Comparison of ENCODE assay signal across 1 cellular context in the genomic region with DNA sequence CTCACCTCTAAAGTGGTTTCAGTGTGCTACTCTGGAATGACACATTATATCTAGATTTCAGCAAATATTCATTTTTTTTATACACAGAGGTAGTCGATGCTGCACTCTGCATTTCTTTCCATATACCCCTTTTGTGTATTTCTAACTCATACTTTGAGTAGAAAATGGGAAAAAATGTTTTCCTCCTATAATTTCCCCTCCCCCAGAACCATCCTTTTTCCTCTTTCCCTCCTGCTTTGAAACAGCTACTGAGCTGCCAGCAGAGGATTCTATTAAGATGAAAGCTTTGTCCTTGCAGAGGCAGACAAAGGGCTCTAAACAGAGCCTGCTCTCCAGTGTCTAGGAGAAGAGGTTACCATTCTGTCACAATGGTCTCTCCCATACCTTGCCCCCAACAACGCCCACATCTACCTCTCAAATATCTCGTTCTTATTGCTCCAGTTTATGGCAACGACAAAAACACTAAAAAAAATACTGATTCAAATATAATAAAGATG.
TF ChIP-seq lines count a peak whose summit lies in the region.

No MANE protein-coding gene starts in this region.

TF ChIP-seq in GM23338, 12 proteins besides CTCF, POLR2A, EP300 and RAD21 (continued from another document):
- TF ChIP-seq, protein P1, sequence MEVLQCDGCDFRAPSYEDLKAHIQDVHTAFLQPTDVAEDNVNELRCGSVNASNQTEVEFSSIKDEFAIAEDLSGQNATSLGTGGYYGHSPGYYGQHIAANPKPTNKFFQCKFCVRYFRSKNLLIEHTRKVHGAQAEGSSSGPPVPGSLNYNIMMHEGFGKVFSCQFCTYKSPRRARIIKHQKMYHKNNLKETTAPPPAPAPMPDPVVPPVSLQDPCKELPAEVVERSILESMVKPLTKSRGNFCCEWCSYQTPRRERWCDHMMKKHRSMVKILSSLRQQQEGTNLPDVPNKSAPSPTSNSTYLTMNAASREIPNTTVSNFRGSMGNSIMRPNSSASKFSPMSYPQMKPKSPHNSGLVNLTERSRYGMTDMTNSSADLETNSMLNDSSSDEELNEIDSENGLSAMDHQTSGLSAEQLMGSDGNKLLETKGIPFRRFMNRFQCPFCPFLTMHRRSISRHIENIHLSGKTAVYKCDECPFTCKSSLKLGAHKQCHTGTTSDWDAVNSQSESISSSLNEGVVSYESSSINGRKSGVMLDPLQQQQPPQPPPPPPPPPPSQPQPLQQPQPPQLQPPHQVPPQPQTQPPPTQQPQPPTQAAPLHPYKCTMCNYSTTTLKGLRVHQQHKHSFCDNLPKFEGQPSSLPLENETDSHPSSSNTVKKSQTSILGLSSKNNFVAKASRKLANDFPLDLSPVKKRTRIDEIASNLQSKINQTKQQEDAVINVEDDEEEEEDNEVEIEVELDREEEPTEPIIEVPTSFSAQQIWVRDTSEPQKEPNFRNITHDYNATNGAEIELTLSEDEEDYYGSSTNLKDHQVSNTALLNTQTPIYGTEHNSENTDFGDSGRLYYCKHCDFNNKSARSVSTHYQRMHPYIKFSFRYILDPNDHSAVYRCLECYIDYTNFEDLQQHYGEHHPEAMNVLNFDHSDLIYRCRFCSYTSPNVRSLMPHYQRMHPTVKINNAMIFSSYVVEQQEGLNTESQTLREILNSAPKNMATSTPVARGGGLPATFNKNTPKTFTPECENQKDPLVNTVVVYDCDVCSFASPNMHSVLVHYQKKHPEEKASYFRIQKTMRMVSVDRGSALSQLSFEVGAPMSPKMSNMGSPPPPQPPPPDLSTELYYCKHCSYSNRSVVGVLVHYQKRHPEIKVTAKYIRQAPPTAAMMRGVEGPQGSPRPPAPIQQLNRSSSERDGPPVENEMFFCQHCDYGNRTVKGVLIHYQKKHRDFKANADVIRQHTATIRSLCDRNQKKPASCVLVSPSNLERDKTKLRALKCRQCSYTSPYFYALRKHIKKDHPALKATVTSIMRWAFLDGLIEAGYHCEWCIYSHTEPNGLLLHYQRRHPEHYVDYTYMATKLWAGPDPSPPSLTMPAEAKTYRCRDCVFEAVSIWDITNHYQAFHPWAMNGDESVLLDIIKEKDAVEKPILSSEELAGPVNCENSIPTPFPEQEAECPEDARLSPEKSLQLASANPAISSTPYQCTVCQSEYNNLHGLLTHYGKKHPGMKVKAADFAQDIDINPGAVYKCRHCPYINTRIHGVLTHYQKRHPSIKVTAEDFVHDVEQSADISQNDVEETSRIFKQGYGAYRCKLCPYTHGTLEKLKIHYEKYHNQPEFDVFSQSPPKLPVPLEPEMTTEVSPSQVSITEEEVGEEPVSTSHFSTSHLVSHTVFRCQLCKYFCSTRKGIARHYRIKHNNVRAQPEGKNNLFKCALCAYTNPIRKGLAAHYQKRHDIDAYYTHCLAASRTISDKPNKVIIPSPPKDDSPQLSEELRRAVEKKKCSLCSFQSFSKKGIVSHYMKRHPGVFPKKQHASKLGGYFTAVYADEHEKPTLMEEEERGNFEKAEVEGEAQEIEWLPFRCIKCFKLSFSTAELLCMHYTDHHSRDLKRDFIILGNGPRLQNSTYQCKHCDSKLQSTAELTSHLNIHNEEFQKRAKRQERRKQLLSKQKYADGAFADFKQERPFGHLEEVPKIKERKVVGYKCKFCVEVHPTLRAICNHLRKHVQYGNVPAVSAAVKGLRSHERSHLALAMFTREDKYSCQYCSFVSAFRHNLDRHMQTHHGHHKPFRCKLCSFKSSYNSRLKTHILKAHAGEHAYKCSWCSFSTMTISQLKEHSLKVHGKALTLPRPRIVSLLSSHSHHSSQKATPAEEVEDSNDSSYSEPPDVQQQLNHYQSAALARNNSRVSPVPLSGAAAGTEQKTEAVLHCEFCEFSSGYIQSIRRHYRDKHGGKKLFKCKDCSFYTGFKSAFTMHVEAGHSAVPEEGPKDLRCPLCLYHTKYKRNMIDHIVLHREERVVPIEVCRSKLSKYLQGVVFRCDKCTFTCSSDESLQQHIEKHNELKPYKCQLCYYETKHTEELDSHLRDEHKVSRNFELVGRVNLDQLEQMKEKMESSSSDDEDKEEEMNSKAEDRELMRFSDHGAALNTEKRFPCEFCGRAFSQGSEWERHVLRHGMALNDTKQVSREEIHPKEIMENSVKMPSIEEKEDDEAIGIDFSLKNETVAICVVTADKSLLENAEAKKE (CRISPR knock-in tag; IDR thresholded peaks at IDR 0.05), result no peak
- TF ChIP-seq ZNF331 (CRISPR knock-in tag; IDR thresholded peaks at IDR 0.05; ENCODE audit: low read depth) (no peak), EZH2 (IDR thresholded peaks at IDR 0.05; ENCODE audit: low read depth, unreplicated experiment) (no peak), NANOG (IDR thresholded peaks at IDR 0.05; ENCODE audit: borderline replicate concordance) (no peak), JUNB (IDR thresholded peaks at IDR 0.05; ENCODE audit: unreplicated experiment) (no peak), EZH2phosphoT487 (IDR thresholded peaks at IDR 0.05; ENCODE audit: unreplicated experiment) (no peak), CREB1 (CRISPR knock-in tag; IDR thresholded peaks at IDR 0.05; ENCODE audit: low read depth) (no peak), STAT1 (IDR thresholded peaks at IDR 0.05; ENCODE audit: unreplicated experiment) (no peak), ZNF114 (CRISPR knock-in tag; IDR thresholded peaks at IDR 0.05) (no peak)
- TF ChIP-seq, protein P2, sequence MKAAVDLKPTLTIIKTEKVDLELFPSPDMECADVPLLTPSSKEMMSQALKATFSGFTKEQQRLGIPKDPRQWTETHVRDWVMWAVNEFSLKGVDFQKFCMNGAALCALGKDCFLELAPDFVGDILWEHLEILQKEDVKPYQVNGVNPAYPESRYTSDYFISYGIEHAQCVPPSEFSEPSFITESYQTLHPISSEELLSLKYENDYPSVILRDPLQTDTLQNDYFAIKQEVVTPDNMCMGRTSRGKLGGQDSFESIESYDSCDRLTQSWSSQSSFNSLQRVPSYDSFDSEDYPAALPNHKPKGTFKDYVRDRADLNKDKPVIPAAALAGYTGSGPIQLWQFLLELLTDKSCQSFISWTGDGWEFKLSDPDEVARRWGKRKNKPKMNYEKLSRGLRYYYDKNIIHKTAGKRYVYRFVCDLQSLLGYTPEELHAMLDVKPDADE (IDR thresholded peaks at IDR 0.05), result no peak
- TF ChIP-seq, protein P3, sequence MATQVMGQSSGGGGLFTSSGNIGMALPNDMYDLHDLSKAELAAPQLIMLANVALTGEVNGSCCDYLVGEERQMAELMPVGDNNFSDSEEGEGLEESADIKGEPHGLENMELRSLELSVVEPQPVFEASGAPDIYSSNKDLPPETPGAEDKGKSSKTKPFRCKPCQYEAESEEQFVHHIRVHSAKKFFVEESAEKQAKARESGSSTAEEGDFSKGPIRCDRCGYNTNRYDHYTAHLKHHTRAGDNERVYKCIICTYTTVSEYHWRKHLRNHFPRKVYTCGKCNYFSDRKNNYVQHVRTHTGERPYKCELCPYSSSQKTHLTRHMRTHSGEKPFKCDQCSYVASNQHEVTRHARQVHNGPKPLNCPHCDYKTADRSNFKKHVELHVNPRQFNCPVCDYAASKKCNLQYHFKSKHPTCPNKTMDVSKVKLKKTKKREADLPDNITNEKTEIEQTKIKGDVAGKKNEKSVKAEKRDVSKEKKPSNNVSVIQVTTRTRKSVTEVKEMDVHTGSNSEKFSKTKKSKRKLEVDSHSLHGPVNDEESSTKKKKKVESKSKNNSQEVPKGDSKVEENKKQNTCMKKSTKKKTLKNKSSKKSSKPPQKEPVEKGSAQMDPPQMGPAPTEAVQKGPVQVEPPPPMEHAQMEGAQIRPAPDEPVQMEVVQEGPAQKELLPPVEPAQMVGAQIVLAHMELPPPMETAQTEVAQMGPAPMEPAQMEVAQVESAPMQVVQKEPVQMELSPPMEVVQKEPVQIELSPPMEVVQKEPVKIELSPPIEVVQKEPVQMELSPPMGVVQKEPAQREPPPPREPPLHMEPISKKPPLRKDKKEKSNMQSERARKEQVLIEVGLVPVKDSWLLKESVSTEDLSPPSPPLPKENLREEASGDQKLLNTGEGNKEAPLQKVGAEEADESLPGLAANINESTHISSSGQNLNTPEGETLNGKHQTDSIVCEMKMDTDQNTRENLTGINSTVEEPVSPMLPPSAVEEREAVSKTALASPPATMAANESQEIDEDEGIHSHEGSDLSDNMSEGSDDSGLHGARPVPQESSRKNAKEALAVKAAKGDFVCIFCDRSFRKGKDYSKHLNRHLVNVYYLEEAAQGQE (IDR thresholded peaks at IDR 0.05; ENCODE audit: unreplicated experiment), result no peak
